Comparison of ENCODE assay signal across 9 cellular contexts in the genomic region with DNA sequence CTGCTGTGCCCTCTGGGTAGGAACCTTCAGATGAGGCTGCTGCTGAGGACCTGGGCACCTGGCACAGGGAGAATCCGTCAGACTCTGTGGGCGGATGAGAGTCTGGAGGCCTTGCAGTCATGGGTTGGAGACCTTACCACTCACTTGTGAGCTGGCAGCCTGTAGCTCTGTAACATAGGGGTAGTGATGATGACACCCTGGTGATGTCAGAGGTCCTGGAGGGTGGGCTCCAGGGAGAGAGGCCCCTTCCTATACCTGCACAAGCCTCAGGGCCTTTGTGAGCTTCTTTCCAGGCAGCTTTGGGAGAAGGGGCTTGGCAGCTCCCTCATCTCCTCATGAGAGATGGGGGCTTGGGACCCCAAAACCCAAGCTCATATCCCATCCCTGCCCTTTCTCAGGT. TPM values are rescaled to one million over a fixed set of nuclear protein-coding genes. Genes with fewer than 3 reads are reported as not detected.
DNase-seq lines count a peak whose midpoint lies in the region; ATAC-seq and TF ChIP-seq lines count a peak whose summit lies in the region.
"Had no signal": no experiment of that assay in that cellular context is flagged by ENCODE, and none has a peak within 500 bp of the region (broad histone marks: within the 10 kb centered on the region; RNA-seq: fewer than 3 reads in every experiment).

No MANE protein-coding gene starts in this region.

- TF ChIP-seq CTCF in VCaP (conservative IDR thresholded peaks at IDR 0.05) (no peak), lung (IDR thresholded peaks at IDR 0.05; ENCODE audit: control extremely low read depth, extremely low read depth) (no peak)

- 83 to 84% methylated on average over 2 of the region's 2 CpGs for WGBS in lung, 2 donors

- H3K4me3 Mint-ChIP-seq in CD4-positive, CD25-positive, alpha-beta regulatory T cell: peak overlapping the region; percentile 87 to 96 (median 92)

- H3K27me3 Mint-ChIP-seq in CD4-positive, CD25-positive, alpha-beta regulatory T cell: no peaks in the 10 kb centered on the region

- DNase-seq in CD4-positive, CD25-positive, alpha-beta regulatory T cell: no peak
- DNase-seq in lung (ENCODE audit: low spot score): no peak
- no peak for DNase-seq in T1000 (lab: John Stamatoyannopoulos, UW)
- no peak for DNase-seq in CD1c-positive myeloid dendritic cell (ENCODE audit: extremely low spot score)
- DNase-seq: activated CD8-positive, alpha-beta memory T cell treated with anti-CD3 and anti-CD28 coated beads, Interleukin-2, amount 50 U/mL, for 4 hours; NCI-H524 had no signal

- H3K4me1 ChIP-seq in CD4-positive, CD25-positive, alpha-beta regulatory T cell (ENCODE audit: control insufficient read depth, insufficient read depth, low read length, poor library complexity, severe bottlenecking): peaks cover 41% of the 10 kb centered on the region
- H3K4me1 ChIP-seq in lung (ENCODE audit: control insufficient read depth in 2 of 2, insufficient read depth in 2 of 2, low read length in 2 of 2): peaks cover 10 to 18% of the 10 kb centered on the region in 2 donors

- ATAC-seq in CD4-positive, CD25-positive, alpha-beta regulatory T cell (ENCODE audit: low read depth in 2 of 2): no peak
- no peak for ATAC-seq in lung (ENCODE audit: insufficient read depth, low FRiP score)
- no peak for ATAC-seq in GM21723 (IDR thresholded peaks at IDR 0.05; ENCODE audit: unreplicated experiment)

- H3K9me3 Mint-ChIP-seq in CD4-positive, CD25-positive, alpha-beta regulatory T cell: no peaks in the 10 kb centered on the region

- no peaks in the 10 kb centered on the region for H3K27me3 ChIP-seq in CD4-positive, CD25-positive, alpha-beta regulatory T cell (ENCODE audit: control insufficient read depth, insufficient read depth, low read length)
- H3K27me3 ChIP-seq in lung (ENCODE audit: control insufficient read depth, insufficient read depth): no peaks in the 10 kb centered on the region

- no peak overlapping the region for H3K27ac ChIP-seq in CD4-positive, CD25-positive, alpha-beta regulatory T cell (ENCODE audit: insufficient read depth, low read length, poor library complexity, severe bottlenecking)
- peak overlapping the region; percentile 91; the same call in 1 of the 2 replicates for H3K27ac ChIP-seq in VCaP
- H3K27ac ChIP-seq in lung (ENCODE audit: low read depth in 1 of 2, low read length in 1 of 2): peak overlapping the region; percentile 86 to 96
- H3K27ac ChIP-seq: HL-60 had no signal

- H3K27ac Mint-ChIP-seq in CD4-positive, CD25-positive, alpha-beta regulatory T cell: peak overlapping the region in 2 of 3 donors; percentile 41 to 76

- H3K36me3 ChIP-seq in CD4-positive, CD25-positive, alpha-beta regulatory T cell (ENCODE audit: control insufficient read depth, insufficient read depth, low read length): peaks cover 18% of the 10 kb centered on the region
- H3K36me3 ChIP-seq in lung (ENCODE audit: control insufficient read depth in 2 of 2, insufficient read depth in 2 of 2, low read length in 2 of 2): peaks cover 7 to 22% of the 10 kb centered on the region in 2 donors

- H3K4me1 Mint-ChIP-seq in CD4-positive, CD25-positive, alpha-beta regulatory T cell: peaks cover 0 to 37% (median 17%) of the 10 kb centered on the region in 4 donors

- H3K9me3 ChIP-seq in CD4-positive, CD25-positive, alpha-beta regulatory T cell (ENCODE audit: control insufficient read depth in 2 of 2, low read length in 2 of 2): no peaks in the 10 kb centered on the region
- no peaks in the 10 kb centered on the region for H3K9me3 ChIP-seq in lung (ENCODE audit: control insufficient read depth in 2 of 2, insufficient read depth in 1 of 2, low read length in 1 of 2)

- no peak overlapping the region for H3K4me3 ChIP-seq in CD4-positive, CD25-positive, alpha-beta regulatory T cell (ENCODE audit: low read depth, low read length)
- no peak overlapping the region for H3K4me3 ChIP-seq in lung

- H3K36me3 Mint-ChIP-seq in CD4-positive, CD25-positive, alpha-beta regulatory T cell: peaks cover 7% of the 10 kb centered on the region

RNA-seq across cellular contexts. Expression of a gene that starts 1.6 kb away (rescaled TPM):
- 12.1 TPM for total RNA-seq in CD4-positive, CD25-positive, alpha-beta regulatory T cell
- polyA plus RNA-seq in CD4-positive, CD25-positive, alpha-beta regulatory T cell: 10 to 100 TPM; 11.7 to 19.9 (median 15.2) TPM
- 10 to 100 TPM; 15.5 to 24.1 TPM for total RNA-seq in lung
- polyA plus RNA-seq in lung: 10 to 100 TPM in 1 of 2 donors, 1 to 10 TPM in 1; 7.3 to 10.8 TPM

RNA-seq across cellular contexts. Expression of a gene that starts 3.6 kb away (rescaled TPM):
- 344 TPM for total RNA-seq in CD4-positive, CD25-positive, alpha-beta regulatory T cell
- 100 to 1,000 TPM; 123 to 154 (median 127) TPM for polyA plus RNA-seq in CD4-positive, CD25-positive, alpha-beta regulatory T cell
- 100 to 1,000 TPM; 152 to 391 TPM for total RNA-seq in lung
- polyA plus RNA-seq in lung: 100 to 1,000 TPM; 234 to 298 TPM

RNA-seq across cellular contexts. Expression of a gene that starts 36.7 kb away (rescaled TPM):
- 16.6 TPM for total RNA-seq in CD4-positive, CD25-positive, alpha-beta regulatory T cell
- polyA plus RNA-seq in CD4-positive, CD25-positive, alpha-beta regulatory T cell: 1 to 10 TPM; 1.0 to 2.2 (median 1.6) TPM
- 10 to 100 TPM; 14.7 to 21.8 TPM for total RNA-seq in lung
- polyA plus RNA-seq in lung: 1 to 10 TPM; 7.1 to 9.5 TPM

RNA-seq across cellular contexts. Expression of a gene that starts 52.7 kb away (rescaled TPM):
- total RNA-seq in CD4-positive, CD25-positive, alpha-beta regulatory T cell: 50.4 TPM
- polyA plus RNA-seq in CD4-positive, CD25-positive, alpha-beta regulatory T cell: 10 to 100 TPM; 17.0 to 19.7 (median 18.4) TPM
- total RNA-seq in lung: 10 to 100 TPM; 36.5 to 41.4 TPM
- polyA plus RNA-seq in lung: 10 to 100 TPM; 14.6 to 17.0 TPM

RNA-seq across cellular contexts. Expression of a gene that starts 53.0 kb away (rescaled TPM):
- 48.3 TPM for total RNA-seq in CD4-positive, CD25-positive, alpha-beta regulatory T cell
- polyA plus RNA-seq in CD4-positive, CD25-positive, alpha-beta regulatory T cell: 1 to 10 TPM; 3.5 to 6.3 (median 5.2) TPM
- total RNA-seq in lung: 10 to 100 TPM; 17.4 to 20.9 TPM
- polyA plus RNA-seq in lung: 10 to 100 TPM in 1 of 2 donors, 1 to 10 TPM in 1; 4.2 to 12.7 TPM
